Comparison of ENCODE assay signal across 10 cellular contexts in genomic region chr2:12819098-12819465, GRCh38.
DNase-seq lines count a peak whose midpoint lies in the region; ATAC-seq, FAIRE-seq and TF ChIP-seq lines count a peak whose summit lies in the region.
"Had no signal": no experiment of that assay in that cellular context is flagged by ENCODE, and none has a peak within 500 bp of the region (broad histone marks: within the 10 kb centered on the region; RNA-seq: fewer than 3 reads in every experiment).

No MANE protein-coding gene starts in this region.

- H3K4me1 Mint-ChIP-seq in activated CD8-positive, alpha-beta memory T cell treated with anti-CD3 and anti-CD28 coated beads, Interleukin-2, amount 10 ng/mL, durations not matched to agents 7 days and 5 days: peaks cover 2% of the 10 kb centered on the region

- H3K4me3 ChIP-seq in mucosa of descending colon: no peak overlapping the region

- peak; percentile 28 for DNase-seq in ACHN
- peak; percentile 53 to 58 for DNase-seq in NOMO-1 (lab: John Stamatoyannopoulos, UW; ENCODE audit: unreplicated experiment in 2 of 2)
- DNase-seq in mucosa of descending colon: peak in 1 of 3 donors; percentile 53
- DNase-seq in stimulated activated CD4-positive, alpha-beta T cell treated with anti-CD3 and anti-CD28 coated beads, Interleukin-12 subunit alpha, Interleukin-12 subunit beta, amount 100 ng/mL, for 4 hours: no peak
- no peak for DNase-seq in activated CD8-positive, alpha-beta memory T cell treated with anti-CD3 and anti-CD28 coated beads, Interleukin-2, amount 10 ng/mL, durations not matched to agents 7 days and 5 days
- DNase-seq: activated CD8-positive, alpha-beta T cell treated with anti-CD3 and anti-CD28 coated beads, Interleukin-2, amount 10 ng/mL, durations not matched to agents 7 days and 5 days; CD4-positive, CD25-positive, alpha-beta regulatory T cell had no signal

- H3K27me3 Mint-ChIP-seq in activated CD8-positive, alpha-beta memory T cell treated with anti-CD3 and anti-CD28 coated beads, Interleukin-2, amount 10 ng/mL, durations not matched to agents 7 days and 5 days: peaks cover 3% of the 10 kb centered on the region

- CTCF ChIA-PET in activated CD8-positive, alpha-beta memory T cell treated with anti-CD3 and anti-CD28 coated beads, Interleukin-2, amount 10 ng/mL, durations not matched to agents 7 days and 5 days (lab: Charles Lee): no interaction called here

- H3K9me3 ChIP-seq in mucosa of descending colon: no peaks in the 10 kb centered on the region

- no peak for TF ChIP-seq CTCF in mucosa of descending colon (IDR thresholded peaks at IDR 0.05)

- ATAC-seq in mucosa of descending colon (peak; percentile 68), HG03521 (IDR thresholded peaks at IDR 0.05; ENCODE audit: unreplicated experiment) (no peak), HG02610 (IDR thresholded peaks at IDR 0.05; ENCODE audit: unreplicated experiment) (no peak)
- ATAC-seq in activated CD8-positive, alpha-beta memory T cell treated with anti-CD3 and anti-CD28 coated beads, Interleukin-2, amount 10 ng/mL, durations not matched to agents 7 days and 5 days: no peak
- ATAC-seq: activated CD8-positive, alpha-beta T cell treated with anti-CD3 and anti-CD28 coated beads, Interleukin-2, amount 10 ng/mL, durations not matched to agents 7 days and 5 days had no signal

- no peak overlapping the region for H3K4me3 Mint-ChIP-seq in activated CD8-positive, alpha-beta memory T cell treated with anti-CD3 and anti-CD28 coated beads, Interleukin-2, amount 10 ng/mL, durations not matched to agents 7 days and 5 days
- H3K4me3 Mint-ChIP-seq: activated CD8-positive, alpha-beta T cell treated with anti-CD3 and anti-CD28 coated beads, Interleukin-2, amount 10 ng/mL, durations not matched to agents 7 days and 5 days; CD4-positive, CD25-positive, alpha-beta regulatory T cell had no signal

- intact Hi-C loops in mucosa of descending colon (cut with DNase I, micrococcal nuclease): no loop called here

- peak; percentile 91 for FAIRE-seq in endometrium (lab: Jason Lieb, UNC)

- H3K27ac Mint-ChIP-seq in activated CD8-positive, alpha-beta memory T cell treated with anti-CD3 and anti-CD28 coated beads, Interleukin-2, amount 10 ng/mL, durations not matched to agents 7 days and 5 days: no peak overlapping the region
- H3K27ac Mint-ChIP-seq: activated CD8-positive, alpha-beta T cell treated with anti-CD3 and anti-CD28 coated beads, Interleukin-2, amount 10 ng/mL, durations not matched to agents 7 days and 5 days had no signal

- no peaks in the 10 kb centered on the region for H3K4me1 ChIP-seq in mucosa of descending colon (ENCODE audit: low read depth)

- H3K36me3 ChIP-seq in mucosa of descending colon (ENCODE audit: low read depth): no peaks in the 10 kb centered on the region

- H3K36me3 Mint-ChIP-seq in activated CD8-positive, alpha-beta memory T cell treated with anti-CD3 and anti-CD28 coated beads, Interleukin-2, amount 10 ng/mL, durations not matched to agents 7 days and 5 days: no peaks in the 10 kb centered on the region
- H3K36me3 Mint-ChIP-seq: CD4-positive, CD25-positive, alpha-beta regulatory T cell had no signal

- in situ Hi-C loops in ACHN (cut with HindIII; ENCODE audit: low pct_ligation_motif_present, low pct_unique_long_range_greater_than_20kb, low sequenced_read_pairs): no loop called here

- H3K9me3 Mint-ChIP-seq in activated CD8-positive, alpha-beta memory T cell treated with anti-CD3 and anti-CD28 coated beads, Interleukin-2, amount 10 ng/mL, durations not matched to agents 7 days and 5 days (ENCODE audit: low read depth): no peaks in the 10 kb centered on the region

Comparison
In these comparisons a context has a peak if more than half of its experiments do, and no peak if none do; other contexts are left out.
1. DNase-seq: peak in ACHN (single experiment) and NOMO-1 (2 of 2); none in stimulated activated CD4-positive, alpha-beta T cell treated with anti-CD3 and anti-CD28 coated beads, Interleukin-12 subunit alpha, Interleukin-12 subunit beta, amount 100 ng/mL, for 4 hours (single experiment) and activated CD8-positive, alpha-beta memory T cell treated with anti-CD3 and anti-CD28 coated beads, Interleukin-2, amount 10 ng/mL, durations not matched to agents 7 days and 5 days (single experiment).